In genomic region chr1:242605521-242605920, GRCh38 we compare ENCODE assay signal across 26 cellular contexts.
A peak's percentile ranks its signal among the peaks of the same experiment; 100 is the strongest.
DNase-seq lines count a peak whose midpoint lies in the region; ATAC-seq, FAIRE-seq and TF ChIP-seq lines count a peak whose summit lies in the region.
"Had no signal": no experiment of that assay in that cellular context is flagged by ENCODE, and none has a peak within 500 bp of the region (broad histone marks: within the 10 kb centered on the region; RNA-seq: fewer than 3 reads in every experiment).

No MANE protein-coding gene starts in this region.

- H3K4me3 ChIP-seq in mammary epithelial cell (replicated peaks in 1 of 3; ENCODE audit: insufficient read depth in 1 of 3, low read depth in 2 of 3, low read length in 3 of 3) = no peak overlapping the region
- H3K4me3 ChIP-seq: A549; BLaER1 treated with 17β-estradiol and CSF1 and Interleukin-3, amounts not matched to agents 10 nM and 100 nM; GM12878; PC-9 had no signal

- CTCF ChIA-PET in mammary epithelial cell (lab: Charles Lee; ENCODE audit: low non-redundant PET) = interaction anchor here (1.4 kb wide), 1 partner anchor 81 kb away, joined by 11 read pairs; the partner anchor contains the start of gene PLD5

- FAIRE-seq in RCC 7860 (lab: Jason Lieb, UNC) = peak; percentile 59
- FAIRE-seq: A549, D721Med, GM12878, H1, HepG2 had no signal

- H3K4me3 Mint-ChIP-seq in activated naive CD8-positive, alpha-beta T cell treated with anti-CD3 and anti-CD28 coated beads for 36 hours = no peak overlapping the region
- H3K4me3 Mint-ChIP-seq: CD4-positive, alpha-beta T cell had no signal

- ATAC-seq in HG03571 (IDR thresholded peaks at IDR 0.05; ENCODE audit: unreplicated experiment) = no peak
- ATAC-seq in GM21528 (IDR thresholded peaks at IDR 0.05; ENCODE audit: low FRiP score, unreplicated experiment) = no peak
- ATAC-seq: A549, GM12878, HCT116, HepG2 had no signal

- dilution Hi-C loops in mammary epithelial cell (cut with HindIII; ENCODE audit: low sequenced_read_pairs) = no loop called here

- H2AFZ ChIP-seq in mammary epithelial cell (ENCODE audit: low read depth, low read length) = no peak overlapping the region
- H2AFZ ChIP-seq: PC-9 had no signal

- H3K27ac ChIP-seq in mammary epithelial cell (ENCODE audit: insufficient read depth, low read depth, low read length) = no peak overlapping the region
- H3K27ac ChIP-seq: A549; BLaER1 treated with 17β-estradiol and CSF1 and Interleukin-3, amounts not matched to agents 10 nM and 100 nM; PC-9 had no signal

- peaks cover 23% of the 10 kb centered on the region for H3K4me1 ChIP-seq in mammary epithelial cell (ENCODE audit: insufficient read depth, low read length)
- H3K4me1 ChIP-seq: BLaER1 treated with 17β-estradiol and CSF1 and Interleukin-3, amounts not matched to agents 10 nM and 100 nM had no signal

- intact Hi-C loops in mammary epithelial cell (cut with micrococcal nuclease) = loop anchor here (5.0 kb wide), 1 partner anchor 68 kb away; no protein-coding TSS in a partner anchor

- no peaks in the 10 kb centered on the region for H4K20me1 ChIP-seq in mammary epithelial cell (ENCODE audit: insufficient read depth, low read length)
- H4K20me1 ChIP-seq: BLaER1 treated with 17β-estradiol and CSF1 and Interleukin-3, amounts not matched to agents 10 nM and 100 nM had no signal

- in situ Hi-C loops in mammary epithelial cell (cut with MboI; ENCODE audit: low sequenced_read_pairs in 2 of 2) = no loop called here

- no peaks in the 10 kb centered on the region for H3K27me3 Mint-ChIP-seq in activated naive CD8-positive, alpha-beta T cell treated with anti-CD3 and anti-CD28 coated beads for 36 hours

- no peaks in the 10 kb centered on the region for H3K36me3 Mint-ChIP-seq in activated naive CD8-positive, alpha-beta T cell treated with anti-CD3 and anti-CD28 coated beads for 36 hours

- no peak for TF ChIP-seq CTCF in mammary epithelial cell (conservative IDR thresholded peaks at IDR 0.05 in 1 of 2, IDR thresholded peaks at IDR 0.05 in 1 of 2; ENCODE audit: extremely low read depth in 1 of 2, insufficient read depth in 1 of 2, low read depth in 1 of 2, low read length in 2 of 2)

- H3K4me2 ChIP-seq in mammary epithelial cell (ENCODE audit: insufficient read depth, low read depth, low read length) = peak overlapping the region; percentile 5
- H3K4me2 ChIP-seq: A549; BLaER1 treated with 17β-estradiol and CSF1 and Interleukin-3, amounts not matched to agents 10 nM and 100 nM; PC-9; SK-N-SH had no signal

- BruUV-seq in mammary epithelial cell (replicated peaks; lab: Mats Ljungman, UMichigan) = no TSS peak

- H3K79me2 ChIP-seq in mammary epithelial cell (ENCODE audit: insufficient read depth, low read length) = no peaks in the 10 kb centered on the region

- no peaks in the 10 kb centered on the region for H3K9me3 ChIP-seq in mammary epithelial cell (replicated peaks; ENCODE audit: insufficient read depth, low read length)
- H3K9me3 ChIP-seq: A549; BLaER1 treated with 17β-estradiol and CSF1 and Interleukin-3, amounts not matched to agents 10 nM and 100 nM; SK-N-SH had no signal

- no peaks in the 10 kb centered on the region for H3K4me1 Mint-ChIP-seq in activated naive CD8-positive, alpha-beta T cell treated with anti-CD3 and anti-CD28 coated beads for 36 hours

- no peaks in the 10 kb centered on the region for H3K27me3 ChIP-seq in mammary epithelial cell (ENCODE audit: insufficient read depth, low read length)
- H3K27me3 ChIP-seq: BLaER1 treated with 17β-estradiol and CSF1 and Interleukin-3, amounts not matched to agents 10 nM and 100 nM had no signal

- no peaks in the 10 kb centered on the region for H3K36me3 ChIP-seq in mammary epithelial cell (ENCODE audit: insufficient read depth, low read length)
- H3K36me3 ChIP-seq: BLaER1 treated with 17β-estradiol and CSF1 and Interleukin-3, amounts not matched to agents 10 nM and 100 nM had no signal

- DNase-seq in HT1080 (ENCODE audit: low read depth) (peak; percentile 79), RCC 7860 (ENCODE audit: low spot score) (peak; percentile 43), mammary epithelial cell (peak; percentile 76), renal cortical epithelial cell (ENCODE audit: low read depth) (peak; percentile 33)
- no peak for DNase-seq in activated naive CD8-positive, alpha-beta T cell treated with anti-CD3 and anti-CD28 coated beads for 36 hours
- DNase-seq: AML-193; CD4-positive, alpha-beta T cell; GDM1; Karpas-422; NCI-H2029; NCI-H446 treated with DMSO at 0.1 percent for 48 hours; NCI-H526; NCI-H82; NK-92 treated with Interleukin-12 subunit alpha and Interleukin-12 subunit beta, amount 100 ng/mL, for 24 hours; PC-9; SK-N-SH; SW 1271 had no signal

- no peak overlapping the region for H3K27ac Mint-ChIP-seq in activated naive CD8-positive, alpha-beta T cell treated with anti-CD3 and anti-CD28 coated beads for 36 hours
- H3K27ac Mint-ChIP-seq: CD4-positive, alpha-beta T cell had no signal

- no peaks in the 10 kb centered on the region for H3K9me3 Mint-ChIP-seq in activated naive CD8-positive, alpha-beta T cell treated with anti-CD3 and anti-CD28 coated beads for 36 hours
- H3K9me3 Mint-ChIP-seq: CD4-positive, alpha-beta T cell had no signal

- H3K9ac ChIP-seq in mammary epithelial cell (ENCODE audit: insufficient read depth, low read length) = no peak overlapping the region
- H3K9ac ChIP-seq: BLaER1 treated with 17β-estradiol and CSF1 and Interleukin-3, amounts not matched to agents 10 nM and 100 nM; SK-N-SH had no signal

- WGBS in mammary epithelial cell (ENCODE audit: low coverage, missing lambda C conversion rate) = 21% methylated on average over 3 of the region's 3 CpGs
